In genomic region chr2:130531667-130532066, GRCh38 we compare ENCODE assay signal across 11 cellular contexts. TPM values are rescaled to one million over a fixed set of nuclear protein-coding genes. Genes with fewer than 3 reads are reported as not detected.
DNase-seq lines count a peak whose midpoint lies in the region; ATAC-seq lines count a peak whose summit lies in the region.
"Not testable (repeated sequence)": the region's sequence is repeated elsewhere in the genome, so short reads cannot be mapped to it uniquely, and the experiment has no call there.
"Had no signal": no experiment of that assay in that cellular context is flagged by ENCODE, and none has a peak within 500 bp of the region (broad histone marks: within the 10 kb centered on the region; RNA-seq: fewer than 3 reads in every experiment).

No MANE protein-coding gene starts in this region.

- H3K27ac Mint-ChIP-seq in activated naive CD4-positive, alpha-beta T cell treated with anti-CD3 and anti-CD28 coated beads, Interleukin-2, amount 50 U/mL, for 72 hours; stimulated activated effector memory CD8-positive, alpha-beta T cell treated with anti-CD3 and anti-CD28 coated beads, Interleukin-12 subunit alpha, Interleukin-12 subunit beta, amount 100 ng/mL, for 72 hours: not testable (repeated sequence)

- H3K4me1 Mint-ChIP-seq in stimulated activated effector memory CD8-positive, alpha-beta T cell treated with anti-CD3 and anti-CD28 coated beads, Interleukin-12 subunit alpha, Interleukin-12 subunit beta, amount 100 ng/mL, for 72 hours, result not testable (repeated sequence)

- not testable (repeated sequence) for H3K9me3 Mint-ChIP-seq in activated naive CD4-positive, alpha-beta T cell treated with anti-CD3 and anti-CD28 coated beads, Interleukin-2, amount 50 U/mL, for 72 hours; stimulated activated effector memory CD8-positive, alpha-beta T cell treated with anti-CD3 and anti-CD28 coated beads, Interleukin-12 subunit alpha, Interleukin-12 subunit beta, amount 100 ng/mL, for 72 hours

- ATAC-seq in GM18502 (IDR thresholded peaks at IDR 0.05; ENCODE audit: poor library complexity, unreplicated experiment) (peak; percentile 19), GM18909 (IDR thresholded peaks at IDR 0.05; ENCODE audit: poor library complexity, unreplicated experiment) (peak; percentile 36), GM21529 (IDR thresholded peaks at IDR 0.05; ENCODE audit: unreplicated experiment) (peak; percentile 41), HG02623 (IDR thresholded peaks at IDR 0.05; ENCODE audit: unreplicated experiment) (peak; percentile 12), HG02970 (IDR thresholded peaks at IDR 0.05; ENCODE audit: low FRiP score, unreplicated experiment) (peak; percentile 28), HG03558 (IDR thresholded peaks at IDR 0.05; ENCODE audit: extremely low read depth, unreplicated experiment) (peak; percentile 16)
- peak; percentile 19 to 34 for ATAC-seq in activated naive CD4-positive, alpha-beta T cell treated with anti-CD3 and anti-CD28 coated beads, Interleukin-2, amount 50 U/mL, for 72 hours
- peak; percentile 73 for ATAC-seq in stimulated activated effector memory CD8-positive, alpha-beta T cell treated with anti-CD3 and anti-CD28 coated beads, Interleukin-12 subunit alpha, Interleukin-12 subunit beta, amount 100 ng/mL, for 72 hours

- H3K36me3 Mint-ChIP-seq in activated naive CD4-positive, alpha-beta T cell treated with anti-CD3 and anti-CD28 coated beads, Interleukin-2, amount 50 U/mL, for 72 hours; stimulated activated effector memory CD8-positive, alpha-beta T cell treated with anti-CD3 and anti-CD28 coated beads, Interleukin-12 subunit alpha, Interleukin-12 subunit beta, amount 100 ng/mL, for 72 hours: not testable (repeated sequence)

- not testable (repeated sequence) for DNase-seq in activated naive CD4-positive, alpha-beta T cell treated with anti-CD3 and anti-CD28 coated beads, Interleukin-2, amount 50 U/mL, for 72 hours (ENCODE audit: low spot score in 2 of 2); stimulated activated effector memory CD8-positive, alpha-beta T cell treated with anti-CD3 and anti-CD28 coated beads, Interleukin-12 subunit alpha, Interleukin-12 subunit beta, amount 100 ng/mL, for 72 hours (ENCODE audit: low spot score in 2 of 2)

- H3K4me3 Mint-ChIP-seq in stimulated activated effector memory CD8-positive, alpha-beta T cell treated with anti-CD3 and anti-CD28 coated beads, Interleukin-12 subunit alpha, Interleukin-12 subunit beta, amount 100 ng/mL, for 72 hours, result not testable (repeated sequence)

RNA-seq across cellular contexts. Expression of gene CFC1B, which starts 10.6 kb away (rescaled TPM):
- total RNA-seq in activated naive CD4-positive, alpha-beta T cell treated with anti-CD3 and anti-CD28 coated beads, Interleukin-2, amount 50 U/mL, for 72 hours, result not detected
- total RNA-seq: A172, B cell, Right ventricle myocardium superior had no signal

RNA-seq across cellular contexts. Expression of gene POTEI, which starts 22.5 kb away (rescaled TPM):
- total RNA-seq in activated naive CD4-positive, alpha-beta T cell treated with anti-CD3 and anti-CD28 coated beads, Interleukin-2, amount 50 U/mL, for 72 hours, result not detected
- total RNA-seq: A172, B cell, Right ventricle myocardium superior had no signal

Comparison
In these comparisons a context has a peak if more than half of its experiments do, and no peak if none do; other contexts are left out.
1. ATAC-seq: peak in every context shown above with its lines; median percentile 73 in stimulated activated effector memory CD8-positive, alpha-beta T cell treated with anti-CD3 and anti-CD28 coated beads, Interleukin-12 subunit alpha, Interleukin-12 subunit beta, amount 100 ng/mL, for 72 hours; 41 in GM21529; 36 in GM18909; 28 in HG02970; 26 in activated naive CD4-positive, alpha-beta T cell treated with anti-CD3 and anti-CD28 coated beads, Interleukin-2, amount 50 U/mL, for 72 hours; 19 in GM18502; 16 in HG03558; 12 in HG02623.